8 cellular contexts compared by ENCODE assay signal in the genomic region with DNA sequence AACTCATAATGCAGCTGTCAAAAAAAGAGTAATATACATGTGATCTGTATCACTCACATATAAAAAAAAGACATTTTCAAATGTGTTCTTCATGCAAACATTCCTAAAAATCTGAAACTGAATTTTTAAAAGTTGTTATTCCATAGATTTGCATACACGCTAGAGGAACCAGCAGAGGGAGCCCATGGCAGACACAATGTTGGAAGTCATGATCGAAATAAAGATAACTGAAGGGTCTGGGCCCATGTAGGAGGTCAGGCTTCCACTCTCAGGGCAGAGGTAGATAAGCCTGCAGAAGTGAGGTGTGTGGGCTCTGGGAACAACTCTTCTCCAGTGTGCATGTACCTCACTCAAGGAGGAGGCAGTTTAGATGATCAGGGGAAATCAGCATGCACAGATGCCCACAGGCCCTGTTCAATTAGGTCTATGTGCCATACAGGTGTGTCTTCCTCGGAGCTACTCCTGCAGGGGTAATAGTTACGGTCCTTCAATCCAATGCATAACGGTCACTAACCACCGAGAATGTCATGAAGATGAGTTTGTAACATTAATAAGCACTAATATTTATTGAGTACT.
DNase-seq lines count a peak whose midpoint lies in the region; ATAC-seq, FAIRE-seq and TF ChIP-seq lines count a peak whose summit lies in the region.

No MANE protein-coding gene starts in this region.

- DNase-seq in AG08395 (ENCODE audit: low spot score) (peak; percentile 11), GM19239 (ENCODE audit: insufficient read length, low spot score) (no peak), RKO (ENCODE audit: low spot score) (peak; percentile 38), fibroblast of gingiva (ENCODE audit: low read depth) (peak; percentile 16), non-pigmented ciliary epithelial cell (ENCODE audit: low read depth) (peak; percentile 9), activated T-cell treated with anti-CD3 and anti-CD28 coated beads for 4 hours (no peak)

- FAIRE-seq in GM19239 (lab: Jason Lieb, UNC), result peak; percentile 65

- ATAC-seq in GM18505 (IDR thresholded peaks at IDR 0.05; ENCODE audit: unreplicated experiment), result no peak
- no peak for ATAC-seq in HG03097 (IDR thresholded peaks at IDR 0.05; ENCODE audit: low FRiP score, unreplicated experiment)

- no peak for TF ChIP-seq POLR2A in GM18505 (IDR thresholded peaks at IDR 0.05; ENCODE audit: borderline replicate concordance, extremely low read depth, insufficient read depth, insufficient read length)

Comparison
In these comparisons a context has a peak if more than half of its experiments do, and no peak if none do; other contexts are left out.
1. DNase-seq: peak in AG08395 (single experiment), RKO (single experiment), fibroblast of gingiva (single experiment) and non-pigmented ciliary epithelial cell (single experiment); none in GM19239 (single experiment) and activated T-cell treated with anti-CD3 and anti-CD28 coated beads for 4 hours (single experiment).